Comparison of ENCODE assay signal across 31 cellular contexts in genomic region chr3:146519810-146520209, GRCh38. TPM values are rescaled to one million over a fixed set of nuclear protein-coding genes. Genes with fewer than 3 reads are reported as not detected.
"Had no signal": no experiment of that assay in that cellular context is flagged by ENCODE, and none has a peak within 500 bp of the region (broad histone marks: within the 10 kb centered on the region; RNA-seq: fewer than 3 reads in every experiment).

No MANE protein-coding gene starts in this region.

- H3K27ac Mint-ChIP-seq: naive thymus-derived CD8-positive, alpha-beta T cell; nephron progenitor cell; stimulated activated memory B cell treated with anti-CD40 and anti-IgM and Interleukin-4, amounts not matched to agents 10 μg/mL and 1 μg/mL and 100 μg/mL, for 72 hours had no signal

- ATAC-seq: heart right ventricle; left ventricle myocardium superior; lower lobe of right lung; naive thymus-derived CD8-positive, alpha-beta T cell; sciatic nerve; stimulated activated memory B cell treated with anti-CD40 and anti-IgM and Interleukin-4, amounts not matched to agents 10 μg/mL and 1 μg/mL and 100 μg/mL, for 72 hours had no signal

- H3K27me3 ChIP-seq: esophagus muscularis mucosa, heart right ventricle, right atrium auricular region, stomach, thyroid gland, vagina had no signal

- H3K4me1 Mint-ChIP-seq: naive thymus-derived CD8-positive, alpha-beta T cell; stimulated activated memory B cell treated with anti-CD40 and anti-IgM and Interleukin-4, amounts not matched to agents 10 μg/mL and 1 μg/mL and 100 μg/mL, for 72 hours had no signal

- H3K27ac ChIP-seq: esophagus muscularis mucosa, heart right ventricle, lower lobe of right lung, prostate gland, right atrium auricular region, stomach, thyroid gland, vagina had no signal

- H3K36me3 ChIP-seq: prostate gland had no signal

- H3K4me3 ChIP-seq: esophagus muscularis mucosa, heart right ventricle, lower lobe of right lung, prostate gland, right atrium auricular region, stomach, thyroid gland, vagina had no signal

- H3K4me3 Mint-ChIP-seq: naive thymus-derived CD8-positive, alpha-beta T cell; nephron progenitor cell; stimulated activated memory B cell treated with anti-CD40 and anti-IgM and Interleukin-4, amounts not matched to agents 10 μg/mL and 1 μg/mL and 100 μg/mL, for 72 hours had no signal

- H3K4me1 ChIP-seq: lower lobe of right lung, prostate gland, thyroid gland, vagina had no signal

- DNase-seq: effector CD8-positive, alpha-beta T cell; foreskin melanocyte; glutamatergic neuron; heart right ventricle; hippocampal formation; left ventricle myocardium superior; lower lobe of right lung; naive thymus-derived CD8-positive, alpha-beta T cell; nephron progenitor cell; nucleus accumbens; stimulated activated CD4-positive, alpha-beta T cell treated with anti-CD3 and anti-CD28 coated beads, Interleukin-2, amount 100 ng/mL, for 24 hours; stimulated activated CD4-positive, alpha-beta T cell treated with anti-CD3 and anti-CD28 coated beads, Interleukin-4, amount 100 ng/mL, for 24 hours; stomach; thyroid gland; trophoblast cell had no signal

- H3K9me3 ChIP-seq: esophagus muscularis mucosa, heart right ventricle, lower lobe of right lung, prostate gland, right atrium auricular region, stomach, thyroid gland, vagina had no signal

- H3K9me3 Mint-ChIP-seq: naive thymus-derived CD8-positive, alpha-beta T cell; nephron progenitor cell; stimulated activated memory B cell treated with anti-CD40 and anti-IgM and Interleukin-4, amounts not matched to agents 10 μg/mL and 1 μg/mL and 100 μg/mL, for 72 hours had no signal

- H3K27me3 Mint-ChIP-seq: naive thymus-derived CD8-positive, alpha-beta T cell; stimulated activated memory B cell treated with anti-CD40 and anti-IgM and Interleukin-4, amounts not matched to agents 10 μg/mL and 1 μg/mL and 100 μg/mL, for 72 hours had no signal

RNA-seq across cellular contexts. Expression of gene PLSCR2, which starts 50.4 kb away (rescaled TPM):
- total RNA-seq: endothelial cell of umbilical vein, epithelial cell of proximal tubule, heart right ventricle, left ventricle myocardium superior, mesenteric fat pad, myocyte, osteocyte, right atrium auricular region, skeletal muscle tissue, subcutaneous adipose tissue, temporal lobe, thyroid gland, vagina had no signal
- polyA plus RNA-seq: endothelial cell of umbilical vein, fibroblast of lung, heart right ventricle, keratinocyte had no signal
